Comparison of ENCODE assay signal across 1 cellular context in the genomic region with DNA sequence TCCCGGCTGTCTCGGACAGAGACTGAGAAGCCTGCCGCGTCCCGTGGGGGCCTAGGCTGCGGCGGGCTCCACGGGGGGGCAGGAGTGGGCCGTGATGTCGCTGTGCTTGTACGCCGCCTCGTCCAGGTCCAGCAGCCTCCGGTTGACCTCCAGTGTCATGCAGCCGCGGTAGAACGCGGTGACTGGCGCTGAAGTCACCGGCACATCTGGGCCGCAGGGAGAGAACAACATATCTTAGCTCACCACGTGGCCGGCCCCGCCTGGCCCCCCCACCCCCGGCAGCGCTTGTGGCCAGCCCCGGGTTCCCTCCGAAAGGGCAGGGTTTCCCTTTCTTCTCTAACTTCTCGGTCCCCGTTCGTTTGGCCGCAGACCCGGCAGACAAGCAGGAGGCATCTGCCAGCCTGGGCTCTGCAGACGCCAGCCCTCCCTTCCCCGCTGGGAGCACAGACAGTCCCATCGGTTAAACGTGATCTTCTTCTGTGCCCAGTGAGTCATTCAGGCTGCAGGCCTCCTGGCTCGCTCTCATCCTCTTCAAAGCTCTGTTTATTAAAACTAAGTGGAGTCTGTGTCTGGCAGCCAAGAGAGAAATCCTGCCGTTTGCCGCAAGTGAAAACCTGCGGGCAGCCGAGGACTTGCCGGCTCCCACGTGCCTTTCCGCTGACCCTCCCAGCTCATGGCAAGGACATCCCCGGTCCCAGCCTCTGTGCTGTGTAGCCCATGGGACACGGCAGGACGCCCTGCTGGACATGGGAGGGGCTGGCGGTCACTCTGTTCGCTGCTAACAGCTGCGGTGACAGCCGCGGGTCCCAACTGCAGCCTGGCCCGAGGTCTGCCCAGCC.
TF ChIP-seq lines count a peak whose summit lies in the region.

No MANE protein-coding gene starts in this region.

TF ChIP-seq in K562, 482 proteins besides CTCF, POLR2A, EP300 and RAD21 (continued from another document and continues in another):
- TF ChIP-seq, protein P1, sequence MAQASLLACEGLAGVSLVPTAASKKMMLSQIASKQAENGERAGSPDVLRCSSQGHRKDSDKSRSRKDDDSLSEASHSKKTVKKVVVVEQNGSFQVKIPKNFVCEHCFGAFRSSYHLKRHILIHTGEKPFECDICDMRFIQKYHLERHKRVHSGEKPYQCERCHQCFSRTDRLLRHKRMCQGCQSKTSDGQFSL (CRISPR knock-in tag; IDR thresholded peaks at IDR 0.05): peak; percentile 76
- TF ChIP-seq, protein P1 (tag; IDR thresholded peaks at IDR 0.05): no peak
- TF ChIP-seq RFX7 (CRISPR knock-in tag; IDR thresholded peaks at IDR 0.05): no peak
- no peak for TF ChIP-seq MAFG (tag; conservative IDR thresholded peaks at IDR 0.05)
- TF ChIP-seq, protein P2, sequence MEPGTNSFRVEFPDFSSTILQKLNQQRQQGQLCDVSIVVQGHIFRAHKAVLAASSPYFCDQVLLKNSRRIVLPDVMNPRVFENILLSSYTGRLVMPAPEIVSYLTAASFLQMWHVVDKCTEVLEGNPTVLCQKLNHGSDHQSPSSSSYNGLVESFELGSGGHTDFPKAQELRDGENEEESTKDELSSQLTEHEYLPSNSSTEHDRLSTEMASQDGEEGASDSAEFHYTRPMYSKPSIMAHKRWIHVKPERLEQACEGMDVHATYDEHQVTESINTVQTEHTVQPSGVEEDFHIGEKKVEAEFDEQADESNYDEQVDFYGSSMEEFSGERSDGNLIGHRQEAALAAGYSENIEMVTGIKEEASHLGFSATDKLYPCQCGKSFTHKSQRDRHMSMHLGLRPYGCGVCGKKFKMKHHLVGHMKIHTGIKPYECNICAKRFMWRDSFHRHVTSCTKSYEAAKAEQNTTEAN (CRISPR knock-in tag; IDR thresholded peaks at IDR 0.05): no peak
- no peak for TF ChIP-seq LEF1 (IDR thresholded peaks at IDR 0.05)
- no peak for TF ChIP-seq ZNF785 (CRISPR knock-in tag; IDR thresholded peaks at IDR 0.05)
- TF ChIP-seq SRSF3 (IDR thresholded peaks at IDR 0.05; ENCODE audit: insufficient read depth, low read length): no peak
- no peak for TF ChIP-seq NR1H2 (CRISPR knock-in tag; IDR thresholded peaks at IDR 0.05)
- no peak for TF ChIP-seq PML (IDR thresholded peaks at IDR 0.05; ENCODE audit: low read length)
- no peak for TF ChIP-seq CREM (IDR thresholded peaks at IDR 0.05; ENCODE audit: low read depth)
- TF ChIP-seq, protein P3, sequence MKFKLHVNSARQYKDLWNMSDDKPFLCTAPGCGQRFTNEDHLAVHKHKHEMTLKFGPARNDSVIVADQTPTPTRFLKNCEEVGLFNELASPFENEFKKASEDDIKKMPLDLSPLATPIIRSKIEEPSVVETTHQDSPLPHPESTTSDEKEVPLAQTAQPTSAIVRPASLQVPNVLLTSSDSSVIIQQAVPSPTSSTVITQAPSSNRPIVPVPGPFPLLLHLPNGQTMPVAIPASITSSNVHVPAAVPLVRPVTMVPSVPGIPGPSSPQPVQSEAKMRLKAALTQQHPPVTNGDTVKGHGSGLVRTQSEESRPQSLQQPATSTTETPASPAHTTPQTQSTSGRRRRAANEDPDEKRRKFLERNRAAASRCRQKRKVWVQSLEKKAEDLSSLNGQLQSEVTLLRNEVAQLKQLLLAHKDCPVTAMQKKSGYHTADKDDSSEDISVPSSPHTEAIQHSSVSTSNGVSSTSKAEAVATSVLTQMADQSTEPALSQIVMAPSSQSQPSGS (CRISPR knock-in tag; IDR thresholded peaks at IDR 0.05): no peak
- TF ChIP-seq ZNF282 (CRISPR knock-in tag; IDR thresholded peaks at IDR 0.05): no peak
- TF ChIP-seq PHB2 (IDR thresholded peaks at IDR 0.05; ENCODE audit: low read depth): no peak
- TF ChIP-seq, protein P4, sequence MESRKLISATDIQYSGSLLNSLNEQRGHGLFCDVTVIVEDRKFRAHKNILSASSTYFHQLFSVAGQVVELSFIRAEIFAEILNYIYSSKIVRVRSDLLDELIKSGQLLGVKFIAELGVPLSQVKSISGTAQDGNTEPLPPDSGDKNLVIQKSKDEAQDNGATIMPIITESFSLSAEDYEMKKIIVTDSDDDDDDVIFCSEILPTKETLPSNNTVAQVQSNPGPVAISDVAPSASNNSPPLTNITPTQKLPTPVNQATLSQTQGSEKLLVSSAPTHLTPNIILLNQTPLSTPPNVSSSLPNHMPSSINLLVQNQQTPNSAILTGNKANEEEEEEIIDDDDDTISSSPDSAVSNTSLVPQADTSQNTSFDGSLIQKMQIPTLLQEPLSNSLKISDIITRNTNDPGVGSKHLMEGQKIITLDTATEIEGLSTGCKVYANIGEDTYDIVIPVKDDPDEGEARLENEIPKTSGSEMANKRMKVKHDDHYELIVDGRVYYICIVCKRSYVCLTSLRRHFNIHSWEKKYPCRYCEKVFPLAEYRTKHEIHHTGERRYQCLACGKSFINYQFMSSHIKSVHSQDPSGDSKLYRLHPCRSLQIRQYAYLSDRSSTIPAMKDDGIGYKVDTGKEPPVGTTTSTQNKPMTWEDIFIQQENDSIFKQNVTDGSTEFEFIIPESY (CRISPR knock-in tag; IDR thresholded peaks at IDR 0.05): peak; percentile 72
- TF ChIP-seq L3MBTL2 (IDR thresholded peaks at IDR 0.05): peak; percentile 45; the same call in 1 of the 2 replicates
- TF ChIP-seq, protein P5, sequence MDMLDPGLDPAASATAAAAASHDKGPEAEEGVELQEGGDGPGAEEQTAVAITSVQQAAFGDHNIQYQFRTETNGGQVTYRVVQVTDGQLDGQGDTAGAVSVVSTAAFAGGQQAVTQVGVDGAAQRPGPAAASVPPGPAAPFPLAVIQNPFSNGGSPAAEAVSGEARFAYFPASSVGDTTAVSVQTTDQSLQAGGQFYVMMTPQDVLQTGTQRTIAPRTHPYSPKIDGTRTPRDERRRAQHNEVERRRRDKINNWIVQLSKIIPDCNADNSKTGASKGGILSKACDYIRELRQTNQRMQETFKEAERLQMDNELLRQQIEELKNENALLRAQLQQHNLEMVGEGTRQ (CRISPR knock-in tag; IDR thresholded peaks at IDR 0.05): 0 out of 2 replicates have a peak, but pooled peaks have one; percentile 8
- TF ChIP-seq CBFA2T3 (IDR thresholded peaks at IDR 0.05): peak; percentile 22; the same call in 1 of the 2 replicates
- TF ChIP-seq SRSF1 (IDR thresholded peaks at IDR 0.05; ENCODE audit: low read depth, low read length): no peak
- TF ChIP-seq, protein P6, sequence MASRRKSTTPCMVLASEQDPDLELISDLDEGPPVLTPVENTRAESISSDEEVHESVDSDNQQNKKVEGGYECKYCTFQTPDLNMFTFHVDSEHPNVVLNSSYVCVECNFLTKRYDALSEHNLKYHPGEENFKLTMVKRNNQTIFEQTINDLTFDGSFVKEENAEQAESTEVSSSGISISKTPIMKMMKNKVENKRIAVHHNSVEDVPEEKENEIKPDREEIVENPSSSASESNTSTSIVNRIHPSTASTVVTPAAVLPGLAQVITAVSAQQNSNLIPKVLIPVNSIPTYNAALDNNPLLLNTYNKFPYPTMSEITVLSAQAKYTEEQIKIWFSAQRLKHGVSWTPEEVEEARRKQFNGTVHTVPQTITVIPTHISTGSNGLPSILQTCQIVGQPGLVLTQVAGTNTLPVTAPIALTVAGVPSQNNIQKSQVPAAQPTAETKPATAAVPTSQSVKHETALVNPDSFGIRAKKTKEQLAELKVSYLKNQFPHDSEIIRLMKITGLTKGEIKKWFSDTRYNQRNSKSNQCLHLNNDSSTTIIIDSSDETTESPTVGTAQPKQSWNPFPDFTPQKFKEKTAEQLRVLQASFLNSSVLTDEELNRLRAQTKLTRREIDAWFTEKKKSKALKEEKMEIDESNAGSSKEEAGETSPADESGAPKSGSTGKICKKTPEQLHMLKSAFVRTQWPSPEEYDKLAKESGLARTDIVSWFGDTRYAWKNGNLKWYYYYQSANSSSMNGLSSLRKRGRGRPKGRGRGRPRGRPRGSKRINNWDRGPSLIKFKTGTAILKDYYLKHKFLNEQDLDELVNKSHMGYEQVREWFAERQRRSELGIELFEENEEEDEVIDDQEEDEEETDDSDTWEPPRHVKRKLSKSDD (conservative IDR thresholded peaks at IDR 0.05; ENCODE audit: low read length): no peak
- TF ChIP-seq JUN (IDR thresholded peaks at IDR 0.05; ENCODE audit: borderline replicate concordance, low read depth, low read length): no peak
- TF ChIP-seq JUN (CRISPR knock-in tag; IDR thresholded peaks at IDR 0.05; ENCODE audit: borderline replicate concordance): no peak
- TF ChIP-seq, protein P7, sequence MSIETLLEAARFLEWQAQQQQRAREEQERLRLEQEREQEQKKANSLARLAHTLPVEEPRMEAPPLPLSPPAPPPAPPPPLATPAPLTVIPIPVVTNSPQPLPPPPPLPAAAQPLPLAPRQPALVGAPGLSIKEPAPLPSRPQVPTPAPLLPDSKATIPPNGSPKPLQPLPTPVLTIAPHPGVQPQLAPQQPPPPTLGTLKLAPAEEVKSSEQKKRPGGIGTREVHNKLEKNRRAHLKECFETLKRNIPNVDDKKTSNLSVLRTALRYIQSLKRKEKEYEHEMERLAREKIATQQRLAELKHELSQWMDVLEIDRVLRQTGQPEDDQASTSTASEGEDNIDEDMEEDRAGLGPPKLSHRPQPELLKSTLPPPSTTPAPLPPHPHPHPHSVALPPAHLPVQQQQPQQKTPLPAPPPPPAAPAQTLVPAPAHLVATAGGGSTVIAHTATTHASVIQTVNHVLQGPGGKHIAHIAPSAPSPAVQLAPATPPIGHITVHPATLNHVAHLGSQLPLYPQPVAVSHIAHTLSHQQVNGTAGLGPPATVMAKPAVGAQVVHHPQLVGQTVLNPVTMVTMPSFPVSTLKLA (conservative IDR thresholded peaks at IDR 0.05): peak; percentile 51 to 68
- TF ChIP-seq, protein P8, sequence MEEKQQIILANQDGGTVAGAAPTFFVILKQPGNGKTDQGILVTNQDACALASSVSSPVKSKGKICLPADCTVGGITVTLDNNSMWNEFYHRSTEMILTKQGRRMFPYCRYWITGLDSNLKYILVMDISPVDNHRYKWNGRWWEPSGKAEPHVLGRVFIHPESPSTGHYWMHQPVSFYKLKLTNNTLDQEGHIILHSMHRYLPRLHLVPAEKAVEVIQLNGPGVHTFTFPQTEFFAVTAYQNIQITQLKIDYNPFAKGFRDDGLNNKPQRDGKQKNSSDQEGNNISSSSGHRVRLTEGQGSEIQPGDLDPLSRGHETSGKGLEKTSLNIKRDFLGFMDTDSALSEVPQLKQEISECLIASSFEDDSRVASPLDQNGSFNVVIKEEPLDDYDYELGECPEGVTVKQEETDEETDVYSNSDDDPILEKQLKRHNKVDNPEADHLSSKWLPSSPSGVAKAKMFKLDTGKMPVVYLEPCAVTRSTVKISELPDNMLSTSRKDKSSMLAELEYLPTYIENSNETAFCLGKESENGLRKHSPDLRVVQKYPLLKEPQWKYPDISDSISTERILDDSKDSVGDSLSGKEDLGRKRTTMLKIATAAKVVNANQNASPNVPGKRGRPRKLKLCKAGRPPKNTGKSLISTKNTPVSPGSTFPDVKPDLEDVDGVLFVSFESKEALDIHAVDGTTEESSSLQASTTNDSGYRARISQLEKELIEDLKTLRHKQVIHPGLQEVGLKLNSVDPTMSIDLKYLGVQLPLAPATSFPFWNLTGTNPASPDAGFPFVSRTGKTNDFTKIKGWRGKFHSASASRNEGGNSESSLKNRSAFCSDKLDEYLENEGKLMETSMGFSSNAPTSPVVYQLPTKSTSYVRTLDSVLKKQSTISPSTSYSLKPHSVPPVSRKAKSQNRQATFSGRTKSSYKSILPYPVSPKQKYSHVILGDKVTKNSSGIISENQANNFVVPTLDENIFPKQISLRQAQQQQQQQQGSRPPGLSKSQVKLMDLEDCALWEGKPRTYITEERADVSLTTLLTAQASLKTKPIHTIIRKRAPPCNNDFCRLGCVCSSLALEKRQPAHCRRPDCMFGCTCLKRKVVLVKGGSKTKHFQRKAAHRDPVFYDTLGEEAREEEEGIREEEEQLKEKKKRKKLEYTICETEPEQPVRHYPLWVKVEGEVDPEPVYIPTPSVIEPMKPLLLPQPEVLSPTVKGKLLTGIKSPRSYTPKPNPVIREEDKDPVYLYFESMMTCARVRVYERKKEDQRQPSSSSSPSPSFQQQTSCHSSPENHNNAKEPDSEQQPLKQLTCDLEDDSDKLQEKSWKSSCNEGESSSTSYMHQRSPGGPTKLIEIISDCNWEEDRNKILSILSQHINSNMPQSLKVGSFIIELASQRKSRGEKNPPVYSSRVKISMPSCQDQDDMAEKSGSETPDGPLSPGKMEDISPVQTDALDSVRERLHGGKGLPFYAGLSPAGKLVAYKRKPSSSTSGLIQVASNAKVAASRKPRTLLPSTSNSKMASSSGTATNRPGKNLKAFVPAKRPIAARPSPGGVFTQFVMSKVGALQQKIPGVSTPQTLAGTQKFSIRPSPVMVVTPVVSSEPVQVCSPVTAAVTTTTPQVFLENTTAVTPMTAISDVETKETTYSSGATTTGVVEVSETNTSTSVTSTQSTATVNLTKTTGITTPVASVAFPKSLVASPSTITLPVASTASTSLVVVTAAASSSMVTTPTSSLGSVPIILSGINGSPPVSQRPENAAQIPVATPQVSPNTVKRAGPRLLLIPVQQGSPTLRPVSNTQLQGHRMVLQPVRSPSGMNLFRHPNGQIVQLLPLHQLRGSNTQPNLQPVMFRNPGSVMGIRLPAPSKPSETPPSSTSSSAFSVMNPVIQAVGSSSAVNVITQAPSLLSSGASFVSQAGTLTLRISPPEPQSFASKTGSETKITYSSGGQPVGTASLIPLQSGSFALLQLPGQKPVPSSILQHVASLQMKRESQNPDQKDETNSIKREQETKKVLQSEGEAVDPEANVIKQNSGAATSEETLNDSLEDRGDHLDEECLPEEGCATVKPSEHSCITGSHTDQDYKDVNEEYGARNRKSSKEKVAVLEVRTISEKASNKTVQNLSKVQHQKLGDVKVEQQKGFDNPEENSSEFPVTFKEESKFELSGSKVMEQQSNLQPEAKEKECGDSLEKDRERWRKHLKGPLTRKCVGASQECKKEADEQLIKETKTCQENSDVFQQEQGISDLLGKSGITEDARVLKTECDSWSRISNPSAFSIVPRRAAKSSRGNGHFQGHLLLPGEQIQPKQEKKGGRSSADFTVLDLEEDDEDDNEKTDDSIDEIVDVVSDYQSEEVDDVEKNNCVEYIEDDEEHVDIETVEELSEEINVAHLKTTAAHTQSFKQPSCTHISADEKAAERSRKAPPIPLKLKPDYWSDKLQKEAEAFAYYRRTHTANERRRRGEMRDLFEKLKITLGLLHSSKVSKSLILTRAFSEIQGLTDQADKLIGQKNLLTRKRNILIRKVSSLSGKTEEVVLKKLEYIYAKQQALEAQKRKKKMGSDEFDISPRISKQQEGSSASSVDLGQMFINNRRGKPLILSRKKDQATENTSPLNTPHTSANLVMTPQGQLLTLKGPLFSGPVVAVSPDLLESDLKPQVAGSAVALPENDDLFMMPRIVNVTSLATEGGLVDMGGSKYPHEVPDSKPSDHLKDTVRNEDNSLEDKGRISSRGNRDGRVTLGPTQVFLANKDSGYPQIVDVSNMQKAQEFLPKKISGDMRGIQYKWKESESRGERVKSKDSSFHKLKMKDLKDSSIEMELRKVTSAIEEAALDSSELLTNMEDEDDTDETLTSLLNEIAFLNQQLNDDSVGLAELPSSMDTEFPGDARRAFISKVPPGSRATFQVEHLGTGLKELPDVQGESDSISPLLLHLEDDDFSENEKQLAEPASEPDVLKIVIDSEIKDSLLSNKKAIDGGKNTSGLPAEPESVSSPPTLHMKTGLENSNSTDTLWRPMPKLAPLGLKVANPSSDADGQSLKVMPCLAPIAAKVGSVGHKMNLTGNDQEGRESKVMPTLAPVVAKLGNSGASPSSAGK (IDR thresholded peaks at IDR 0.05): peak; percentile 40
- TF ChIP-seq, protein P9, sequence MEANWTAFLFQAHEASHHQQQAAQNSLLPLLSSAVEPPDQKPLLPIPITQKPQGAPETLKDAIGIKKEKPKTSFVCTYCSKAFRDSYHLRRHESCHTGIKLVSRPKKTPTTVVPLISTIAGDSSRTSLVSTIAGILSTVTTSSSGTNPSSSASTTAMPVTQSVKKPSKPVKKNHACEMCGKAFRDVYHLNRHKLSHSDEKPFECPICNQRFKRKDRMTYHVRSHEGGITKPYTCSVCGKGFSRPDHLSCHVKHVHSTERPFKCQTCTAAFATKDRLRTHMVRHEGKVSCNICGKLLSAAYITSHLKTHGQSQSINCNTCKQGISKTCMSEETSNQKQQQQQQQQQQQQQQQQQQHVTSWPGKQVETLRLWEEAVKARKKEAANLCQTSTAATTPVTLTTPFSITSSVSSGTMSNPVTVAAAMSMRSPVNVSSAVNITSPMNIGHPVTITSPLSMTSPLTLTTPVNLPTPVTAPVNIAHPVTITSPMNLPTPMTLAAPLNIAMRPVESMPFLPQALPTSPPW (CRISPR knock-in tag; IDR thresholded peaks at IDR 0.05): peak; percentile 54
